In the genomic region with DNA sequence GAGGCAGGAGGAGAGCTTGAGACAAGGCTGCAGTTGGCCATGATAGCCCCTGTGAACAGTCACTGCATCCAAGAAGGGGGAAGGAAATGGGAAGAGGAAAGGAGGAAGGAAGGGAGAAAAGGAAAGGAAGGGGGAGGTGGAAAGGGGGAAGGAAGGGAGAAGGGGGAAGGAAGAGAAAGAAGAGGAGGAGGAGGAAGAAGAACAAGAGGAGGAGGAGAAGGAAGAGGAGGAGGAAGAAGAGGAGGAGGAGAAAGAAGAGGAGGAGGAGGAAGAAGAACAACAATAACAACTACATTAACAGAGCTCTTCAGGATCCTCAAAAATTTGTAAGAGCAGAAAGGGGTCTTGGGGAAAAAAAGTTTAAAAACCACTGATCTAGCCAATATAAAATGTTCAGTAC, we compare ENCODE assay signal across 19 cellular contexts. TPM values are rescaled to one million over a fixed set of nuclear protein-coding genes. Genes with fewer than 3 reads are reported as not detected.
DNase-seq lines count a peak whose midpoint lies in the region; ATAC-seq, FAIRE-seq and TF ChIP-seq lines count a peak whose summit lies in the region.
"Had no signal": no experiment of that assay in that cellular context is flagged by ENCODE, and none has a peak within 500 bp of the region (broad histone marks: within the 10 kb centered on the region; RNA-seq: fewer than 3 reads in every experiment).

No MANE protein-coding gene starts in this region.

- H3K4me3 ChIP-seq in HepG2 (replicated peaks in 1 of 3; ENCODE audit: insufficient read depth in 1 of 3, low read depth in 2 of 3, low read length in 3 of 3) (no peak overlapping the region), right lobe of liver (no peak overlapping the region), Loucy (ENCODE audit: low read length, poor library complexity, severe bottlenecking) (no peak overlapping the region), neural progenitor cell (no peak overlapping the region), heart left ventricle (no peak overlapping the region)
- H3K4me3 ChIP-seq: BLaER1, HAP-1 had no signal

- FAIRE-seq in HepG2 (lab: Jason Lieb, UNC), result no peak
- FAIRE-seq in frontal cortex (lab: Jason Lieb, UNC), result no peak
- no peak for FAIRE-seq in H54 (lab: Jason Lieb, UNC)
- FAIRE-seq: D721Med, G401.6, GM12891, GM19239, H1, HTR-8/SVneo had no signal

- CTCF ChIA-PET in HepG2 (lab: Yijun Ruan, JAX; ENCODE audit: low intra/inter-chr PET ratio, low total read pairs), result no interaction called here

- H3K9ac ChIP-seq in HepG2 (ENCODE audit: insufficient read depth, low read depth, low read length) (no peak overlapping the region), Loucy (ENCODE audit: low read depth, low read length, poor library complexity, severe bottlenecking) (no peak overlapping the region), neural progenitor cell (no peak overlapping the region)
- H3K9ac ChIP-seq: BLaER1 had no signal

- no peak overlapping the region for H3K4me2 ChIP-seq in HepG2 (ENCODE audit: low read depth, low read length)
- H3K4me2 ChIP-seq in Loucy (ENCODE audit: low read depth, low read length, poor library complexity, severe bottlenecking), result peak overlapping the region; percentile 41
- no peak overlapping the region for H3K4me2 ChIP-seq in neural progenitor cell
- H3K4me2 ChIP-seq: BLaER1 had no signal

- no peaks in the 10 kb centered on the region for H3K9me3 Mint-ChIP-seq in neural progenitor cell
- H3K9me3 Mint-ChIP-seq: CD4-positive, CD25-positive, alpha-beta regulatory T cell; CD8-positive, alpha-beta memory T cell had no signal

- H3K4me1 Mint-ChIP-seq in neural progenitor cell, result peaks cover 23% of the 10 kb centered on the region

- no peak for TF ChIP-seq RAD21 in HepG2 (CRISPR knock-in tag; IDR thresholded peaks at IDR 0.05)

- no peak overlapping the region for H2AFZ ChIP-seq in HepG2 (ENCODE audit: low read length)
- H2AFZ ChIP-seq in Loucy (ENCODE audit: low read length), result no peak overlapping the region
- no peak overlapping the region for H2AFZ ChIP-seq in neural progenitor cell (replicated peaks)

- intact Hi-C loops in HepG2 (cut with micrococcal nuclease; ENCODE audit: unreplicated experiment), result no loop called here
- intact Hi-C loops in right lobe of liver (cut with DNase I), result no loop called here
- intact Hi-C loops in heart left ventricle (cut with DNase I), result no loop called here

- H3F3A ChIP-seq in Loucy (ENCODE audit: low read depth) (no peaks in the 10 kb centered on the region; the same call in 1 of the 2 replicates), neural progenitor cell (ENCODE audit: low read depth) (peaks cover 9% of the 10 kb centered on the region)

- TF ChIP-seq POLR2A in HepG2 (IDR thresholded peaks at IDR 0.05; ENCODE audit: insufficient read depth in 1 of 2, low read depth in 2 of 2, low read length in 2 of 2) (no peak), right lobe of liver (IDR thresholded peaks at IDR 0.05) (no peak), heart left ventricle (IDR thresholded peaks at IDR 0.05) (no peak), H54 (IDR thresholded peaks at IDR 0.05; ENCODE audit: low read depth, low read length) (no peak)

- no peak overlapping the region for H3K27ac Mint-ChIP-seq in neural progenitor cell
- H3K27ac Mint-ChIP-seq: CD4-positive, CD25-positive, alpha-beta regulatory T cell had no signal

- no peaks in the 10 kb centered on the region for H3K9me3 ChIP-seq in HepG2 (ENCODE audit: low read length)
- H3K9me3 ChIP-seq in right lobe of liver, result no peaks in the 10 kb centered on the region
- no peaks in the 10 kb centered on the region for H3K9me3 ChIP-seq in Loucy (ENCODE audit: insufficient read depth, low read depth, low read length)
- H3K9me3 ChIP-seq in neural progenitor cell (ENCODE audit: low read depth), result no peaks in the 10 kb centered on the region
- no peaks in the 10 kb centered on the region for H3K9me3 ChIP-seq in heart left ventricle
- H3K9me3 ChIP-seq: BLaER1, HAP-1 had no signal

- H3K27ac ChIP-seq in HepG2 (ENCODE audit: extremely low read length, insufficient read depth, low read length), result no peak overlapping the region
- H3K27ac ChIP-seq in right lobe of liver, result no peak overlapping the region
- no peak overlapping the region for H3K27ac ChIP-seq in neural progenitor cell
- no peak overlapping the region for H3K27ac ChIP-seq in heart left ventricle
- H3K27ac ChIP-seq: BLaER1 had no signal

- peaks cover 94% of the 10 kb centered on the region for H3K79me2 ChIP-seq in HepG2 (ENCODE audit: insufficient read depth, low read length)
- peaks cover 94% of the 10 kb centered on the region for H3K79me2 ChIP-seq in Loucy (ENCODE audit: insufficient read depth, low read length)
- peaks cover 95% of the 10 kb centered on the region for H3K79me2 ChIP-seq in neural progenitor cell (ENCODE audit: low read depth)

- peaks cover 11% of the 10 kb centered on the region for H3K36me3 Mint-ChIP-seq in neural progenitor cell

- TF ChIP-seq EP300 in HepG2 (IDR thresholded peaks at IDR 0.05; ENCODE audit: low read depth in 2 of 2, low read length in 2 of 2) (no peak), HepG2 (CRISPR knock-in tag; IDR thresholded peaks at IDR 0.05; ENCODE audit: borderline replicate concordance) (no peak)

- ATAC-seq in HepG2 (no peak), right lobe of liver (no peak), heart left ventricle (no peak)

- no peak for TF ChIP-seq CTCF in HepG2 (CRISPR knock-in tag; IDR thresholded peaks at IDR 0.05)
- TF ChIP-seq CTCF in right lobe of liver (IDR thresholded peaks at IDR 0.05), result no peak
- no peak for TF ChIP-seq CTCF in Loucy (conservative IDR thresholded peaks at IDR 0.05; ENCODE audit: low read length)
- no peak for TF ChIP-seq CTCF in neural progenitor cell (IDR thresholded peaks at IDR 0.05)
- no peak for TF ChIP-seq CTCF in heart left ventricle (IDR thresholded peaks at IDR 0.05)

- DNase-seq in HepG2 (ENCODE audit: low spot score) (no peak), right lobe of liver (no peak), neural progenitor cell (ENCODE audit: low spot score) (no peak), heart left ventricle (no peak), frontal cortex (ENCODE audit: low spot score in 2 of 2) (no peak), H54 (ENCODE audit: insufficient read length, low spot score) (no peak)
- DNase-seq: 8988T; CD4-positive, CD25-positive, alpha-beta regulatory T cell; CD8-positive, alpha-beta memory T cell; COR-L47 had no signal

- peaks cover 0 to 6% of the 10 kb centered on the region in 2 experiments; a peak in 2 of 5 replicates for H3K36me3 ChIP-seq in HepG2 (replicated peaks in 1 of 2; ENCODE audit: control insufficient read depth in 1 of 2, insufficient read depth in 2 of 2, low read length in 2 of 2)
- H3K36me3 ChIP-seq in right lobe of liver, result no peaks in the 10 kb centered on the region
- no peaks in the 10 kb centered on the region for H3K36me3 ChIP-seq in Loucy (ENCODE audit: insufficient read depth, low read length)
- no peaks in the 10 kb centered on the region for H3K36me3 ChIP-seq in neural progenitor cell
- H3K36me3 ChIP-seq in heart left ventricle, result peaks cover 0 to 4% (median 0%) of the 10 kb centered on the region in 9 donors
- H3K36me3 ChIP-seq: HAP-1 had no signal

- POLR2A ChIA-PET in HepG2 (lab: Yijun Ruan, JAX), result interaction anchor here (1.4 kb wide), 1 partner anchor 29 kb away, joined by 3 read pairs; no protein-coding TSS in a partner anchor

- in situ Hi-C loops in HepG2 (cut with HindIII; ENCODE audit: extremely low pct_ligation_motif_present, low pct_unique_long_range_greater_than_20kb), result no loop called here

- no TSS peak for BruUV-seq in HepG2 (replicated peaks; lab: Mats Ljungman, UMichigan)

- peak overlapping the region; percentile 58 for H3K4me3 Mint-ChIP-seq in neural progenitor cell

- H3K27me3 ChIP-seq in HepG2 (ENCODE audit: control insufficient read depth in 1 of 2, insufficient read depth in 2 of 2, low read length in 2 of 2) (no peaks in the 10 kb centered on the region; a peak in 1 of 5 replicates), right lobe of liver (no peaks in the 10 kb centered on the region), Loucy (ENCODE audit: insufficient read depth, low read length, poor library complexity, severe bottlenecking) (no peaks in the 10 kb centered on the region), neural progenitor cell (no peaks in the 10 kb centered on the region), heart left ventricle (no peaks in the 10 kb centered on the region)
- H3K27me3 ChIP-seq: BLaER1 had no signal

- H3K4me1 ChIP-seq in HepG2 (ENCODE audit: insufficient read depth, low read length) (peaks cover 76% of the 10 kb centered on the region), right lobe of liver (peaks cover 0 to 51% (median 9%) of the 10 kb centered on the region in 4 donors), Loucy (ENCODE audit: insufficient read depth, low read length, poor library complexity, severe bottlenecking) (peaks cover 36% of the 10 kb centered on the region), neural progenitor cell (peaks cover 22% of the 10 kb centered on the region), heart left ventricle (peaks cover 2 to 45% (median 31%) of the 10 kb centered on the region in 12 donors)

- H4K20me1 ChIP-seq in HepG2 (ENCODE audit: insufficient read depth, low read length) (peaks cover 39% of the 10 kb centered on the region), Loucy (ENCODE audit: insufficient read depth, low read length, poor library complexity, severe bottlenecking) (peaks cover 58% of the 10 kb centered on the region), neural progenitor cell (ENCODE audit: low read depth) (peaks cover 38% of the 10 kb centered on the region)

- no peaks in the 10 kb centered on the region for H3K9me2 ChIP-seq in Loucy (replicated peaks; ENCODE audit: low read depth, low read length)

- H3K27me3 Mint-ChIP-seq in neural progenitor cell (ENCODE audit: insufficient read depth, low read depth), result no peaks in the 10 kb centered on the region
- H3K27me3 Mint-ChIP-seq: CD4-positive, CD25-positive, alpha-beta regulatory T cell; CD8-positive, alpha-beta memory T cell had no signal

RNA-seq across cellular contexts. Expression of a gene that starts 5.2 kb away (rescaled TPM):
- 74.3 and 83.3 TPM in 2 replicates for total RNA-seq in HepG2 (2016; rRNA removed; fragmentation: Illumina TruSeq; extraction: Trizol)
- total RNA-seq in HepG2 (2016; cell fraction: cytosol; rRNA removed; fragmentation: Illumina TruSeq; extraction: Trizol; ENCODE audit: low read depth), result 71.2 and 75.6 TPM in 2 replicates
- 77.4 and 84.5 TPM in 2 replicates for total RNA-seq in HepG2 (2016; cell fraction: insoluble cytoplasmic fraction; rRNA removed; fragmentation: Illumina TruSeq; extraction: Trizol)
- 47.3 and 51.3 TPM in 2 replicates for total RNA-seq in HepG2 (2016; cell fraction: membrane; rRNA removed; fragmentation: Illumina TruSeq; extraction: Trizol)
- 40.6 and 45.8 TPM in 2 replicates for total RNA-seq in HepG2 (2016; cell fraction: nucleus; rRNA removed; fragmentation: Illumina TruSeq; extraction: Trizol)
- polyA plus RNA-seq in HepG2 (2011; rRNA removed), result 92.0 and 121 TPM in 2 replicates
- polyA plus RNA-seq in HepG2 (2011; cell fraction: cytosol; rRNA removed), result 39.6 and 72.5 TPM in 2 replicates
- 38.0 and 39.7 TPM in 2 replicates for polyA plus RNA-seq in HepG2 (2011; cell fraction: nucleus; rRNA removed)
- 73.4 and 84.2 TPM in 2 replicates for polyA plus RNA-seq in HepG2 (2012)
- 10.3 and 12.2 TPM in 2 replicates for polyA plus RNA-seq in HepG2 (2016; cell fraction: cytosol; fragmentation: Illumina TruSeq; extraction: Trizol; ENCODE audit: low read depth)
- 113 and 114 TPM in 2 replicates for polyA plus RNA-seq in HepG2 (2016; cell fraction: insoluble cytoplasmic fraction; fragmentation: Illumina TruSeq; extraction: Trizol; ENCODE audit: low read depth)
- 31.5 and 35.2 TPM in 2 replicates for polyA plus RNA-seq in HepG2 (2016; cell fraction: membrane; fragmentation: Illumina TruSeq; extraction: Trizol; ENCODE audit: low read depth)
- 65.7 and 66.6 TPM in 2 replicates for polyA plus RNA-seq in HepG2 (2016; cell fraction: nucleus; fragmentation: Illumina TruSeq; extraction: Trizol; ENCODE audit: insufficient read depth, low read depth)
- 87.8 and 136 TPM in 2 replicates for polyA minus RNA-seq in HepG2 (2011; rRNA and poly(A)+ RNA removed; ENCODE audit: low replicate concordance)
- polyA minus RNA-seq in HepG2 (2011; cell fraction: cytosol; rRNA and poly(A)+ RNA removed), result 128 and 159 TPM in 2 replicates
- 68.9 and 102 TPM in 2 replicates for polyA minus RNA-seq in HepG2 (2011; cell fraction: nucleus; rRNA and poly(A)+ RNA removed)
- total RNA-seq in right lobe of liver, result 100 to 1,000 TPM in 2 of 6 experiments, 10 to 100 TPM in 4; 59.3 to 163 (median 81.7) TPM
- 54.7 and 58.7 TPM in 2 replicates for total RNA-seq in neural progenitor cell (ENCODE audit: low replicate concordance)
- total RNA-seq in heart left ventricle, result 100 to 1,000 TPM in 7 of 9 donors, 10 to 100 TPM in 2; 92.2 to 143 (median 123) TPM
- polyA plus RNA-seq in heart left ventricle, result 100 to 1,000 TPM in 1 of 2 donors, 10 to 100 TPM in 1; 41.7 to 110 TPM
- 390 TPM for total RNA-seq in frontal cortex

RNA-seq across cellular contexts. Expression of a gene that starts 32.0 kb away (rescaled TPM):
- 67.9 and 97.3 TPM in 2 replicates for total RNA-seq in HepG2 (2016; rRNA removed; fragmentation: Illumina TruSeq; extraction: Trizol)
- 27.8 TPM in 2 replicates for total RNA-seq in HepG2 (2016; cell fraction: cytosol; rRNA removed; fragmentation: Illumina TruSeq; extraction: Trizol; ENCODE audit: low read depth)
- 65.9 and 101 TPM in 2 replicates for total RNA-seq in HepG2 (2016; cell fraction: insoluble cytoplasmic fraction; rRNA removed; fragmentation: Illumina TruSeq; extraction: Trizol)
- 51.7 and 53.0 TPM in 2 replicates for total RNA-seq in HepG2 (2016; cell fraction: membrane; rRNA removed; fragmentation: Illumina TruSeq; extraction: Trizol)
- 21.9 and 28.3 TPM in 2 replicates for total RNA-seq in HepG2 (2016; cell fraction: nucleus; rRNA removed; fragmentation: Illumina TruSeq; extraction: Trizol)
- 50.2 and 61.2 TPM in 2 replicates for polyA plus RNA-seq in HepG2 (2011; rRNA removed)
- 27.7 and 30.4 TPM in 2 replicates for polyA plus RNA-seq in HepG2 (2011; cell fraction: cytosol; rRNA removed)
- 9.2 and 10.1 TPM in 2 replicates for polyA plus RNA-seq in HepG2 (2011; cell fraction: nucleus; rRNA removed)
- polyA plus RNA-seq in HepG2 (2012), result 40.6 and 45.7 TPM in 2 replicates
- polyA plus RNA-seq in HepG2 (2016; cell fraction: cytosol; fragmentation: Illumina TruSeq; extraction: Trizol; ENCODE audit: low read depth), result 34.1 and 42.7 TPM in 2 replicates
- 102 and 104 TPM in 2 replicates for polyA plus RNA-seq in HepG2 (2016; cell fraction: insoluble cytoplasmic fraction; fragmentation: Illumina TruSeq; extraction: Trizol; ENCODE audit: low read depth)
- polyA plus RNA-seq in HepG2 (2016; cell fraction: membrane; fragmentation: Illumina TruSeq; extraction: Trizol; ENCODE audit: low read depth), result 46.1 and 46.9 TPM in 2 replicates
- polyA plus RNA-seq in HepG2 (2016; cell fraction: nucleus; fragmentation: Illumina TruSeq; extraction: Trizol; ENCODE audit: insufficient read depth, low read depth), result 34.7 and 41.9 TPM in 2 replicates
- polyA minus RNA-seq in HepG2 (2011; rRNA and poly(A)+ RNA removed; ENCODE audit: low replicate concordance), result 13.4 and 41.4 TPM in 2 replicates
- polyA minus RNA-seq in HepG2 (2011; cell fraction: cytosol; rRNA and poly(A)+ RNA removed), result 11.1 and 12.9 TPM in 2 replicates
- polyA minus RNA-seq in HepG2 (2011; cell fraction: nucleus; rRNA and poly(A)+ RNA removed), result 15.0 and 16.6 TPM in 2 replicates
- total RNA-seq in right lobe of liver, result 10 to 100 TPM; 15.9 to 26.7 (median 18.2) TPM
- 21.0 and 27.2 TPM in 2 replicates for total RNA-seq in neural progenitor cell (ENCODE audit: low replicate concordance)
- 10 to 100 TPM; 21.0 to 43.5 (median 39.4) TPM for total RNA-seq in heart left ventricle
- polyA plus RNA-seq in heart left ventricle, result 10 to 100 TPM; 33.3 to 47.7 TPM
- total RNA-seq in frontal cortex, result 29.8 TPM
